In the genomic region with DNA sequence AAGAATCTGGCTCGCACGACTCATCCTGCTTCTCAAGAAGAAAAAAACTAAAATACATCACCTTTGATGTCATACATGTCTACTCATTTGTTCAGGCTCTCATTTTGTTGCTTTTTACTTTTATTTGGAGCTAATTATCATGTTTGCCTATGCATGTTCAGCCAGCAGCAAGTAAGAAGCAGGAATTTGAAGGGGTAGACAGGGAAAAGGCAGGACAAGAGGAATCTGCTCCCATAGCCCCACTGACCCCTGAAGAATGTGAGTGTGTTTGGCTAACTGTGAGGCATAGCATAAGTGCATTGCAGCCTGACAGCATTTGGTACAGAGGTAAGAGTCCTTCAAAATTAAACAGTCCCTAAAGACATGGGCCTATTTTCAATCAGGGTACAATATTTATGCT, we compare ENCODE assay signal across 18 cellular contexts.
"Had no signal": no experiment of that assay in that cellular context is flagged by ENCODE, and none has a peak within 500 bp of the region (broad histone marks: within the 10 kb centered on the region; RNA-seq: fewer than 3 reads in every experiment).

No MANE protein-coding gene starts in this region.

- DNase-seq: activated CD4-positive, alpha-beta T cell treated with anti-CD3 and anti-CD28 coated beads, Interleukin-2, amount 50 U/mL, for 1 hour; activated naive CD4-positive, alpha-beta T cell; activated naive CD8-positive, alpha-beta T cell treated with anti-CD3 and anti-CD28 coated beads, Interleukin-2, amount 10 ng/mL, durations not matched to agents 7 days and 5 days; anterior cingulate cortex; effector memory CD4-positive, alpha-beta T cell; foreskin fibroblast; glutamatergic neuron; hypothalamus; left cardiac atrium; naive B cell; stimulated activated CD4-positive, alpha-beta T cell treated with anti-CD3 and anti-CD28 coated beads, Interleukin-4, amount 100 ng/mL, for 24 hours; stimulated activated naive CD4-positive, alpha-beta T cell; substantia nigra; SW 1271; transverse colon had no signal

- H3K27me3 ChIP-seq: breast epithelium, transverse colon had no signal

- H3K4me3 ChIP-seq: breast epithelium, skin epidermis, transverse colon had no signal

- H3K79me2 ChIP-seq: parathyroid adenoma had no signal

- H3K27ac ChIP-seq: breast epithelium, parathyroid adenoma, skin epidermis, transverse colon had no signal

- H2AFZ ChIP-seq: parathyroid adenoma had no signal

- H3K36me3 ChIP-seq: breast epithelium, transverse colon had no signal

- ATAC-seq: left cardiac atrium had no signal

- H3K9me3 ChIP-seq: breast epithelium, transverse colon had no signal

- H3K4me1 ChIP-seq: breast epithelium, parathyroid adenoma had no signal

- H3K9ac ChIP-seq: parathyroid adenoma had no signal
